In genomic region chr5:124868661-124869060, GRCh38 we compare ENCODE assay signal across 17 cellular contexts.
"Had no signal": no experiment of that assay in that cellular context is flagged by ENCODE, and none has a peak within 500 bp of the region (broad histone marks: within the 10 kb centered on the region; RNA-seq: fewer than 3 reads in every experiment).

No MANE protein-coding gene starts in this region.

- H3K4me1 Mint-ChIP-seq: T-helper 17 cell had no signal

- H3K27me3 Mint-ChIP-seq: activated CD4-positive, alpha-beta T cell treated with anti-CD3 and anti-CD28 coated beads for 36 hours; activated CD8-positive, alpha-beta T cell treated with anti-CD3 and anti-CD28 coated beads for 36 hours; T-helper 17 cell had no signal

- H3K4me2 ChIP-seq: neural progenitor cell had no signal

- H3K4me3 ChIP-seq: neural progenitor cell, tibial artery had no signal

- H3K36me3 Mint-ChIP-seq: activated naive CD4-positive, alpha-beta T cell treated with anti-CD3 and anti-CD28 coated beads, Interleukin-2, amount 50 U/mL, for 72 hours; neural progenitor cell had no signal

- H3K36me3 ChIP-seq: brain microvascular endothelial cell, neural progenitor cell, tibial artery had no signal

- ATAC-seq: activated CD4-positive, alpha-beta T cell treated with anti-CD3 and anti-CD28 coated beads for 36 hours; activated CD8-positive, alpha-beta T cell treated with anti-CD3 and anti-CD28 coated beads for 36 hours; activated naive CD4-positive, alpha-beta T cell treated with anti-CD3 and anti-CD28 coated beads, Interleukin-2, amount 50 U/mL, for 72 hours; T-helper 17 cell had no signal

- H3K27ac Mint-ChIP-seq: activated CD4-positive, alpha-beta T cell treated with anti-CD3 and anti-CD28 coated beads for 36 hours; activated CD8-positive, alpha-beta T cell treated with anti-CD3 and anti-CD28 coated beads for 36 hours; activated naive CD4-positive, alpha-beta T cell treated with anti-CD3 and anti-CD28 coated beads, Interleukin-2, amount 50 U/mL, for 72 hours; neural progenitor cell; T-helper 17 cell had no signal

- H2AFZ ChIP-seq: neural progenitor cell had no signal

- H3K9me3 ChIP-seq: tibial artery had no signal

- DNase-seq: activated CD4-positive, alpha-beta T cell treated with anti-CD3 and anti-CD28 coated beads for 36 hours; activated CD8-positive, alpha-beta T cell treated with anti-CD3 and anti-CD28 coated beads for 36 hours; activated gamma-delta T cell; activated T-cell treated with anti-CD3 and anti-CD28 coated beads, Interleukin-2, amount 50 U/mL, for 48 hours; amygdala; brain microvascular endothelial cell; effector CD8-positive, alpha-beta T cell; islet precursor cell; mesenchymal stem cell; stimulated activated CD4-positive, alpha-beta T cell treated with anti-CD3 and anti-CD28 coated beads, Interleukin-15, amount 100 ng/mL, for 24 hours; stimulated activated CD4-positive, alpha-beta T cell treated with anti-CD3 and anti-CD28 coated beads, Interleukin-4, amount 100 ng/mL, for 1 hour; stimulated activated naive CD4-positive, alpha-beta T cell; T-helper 17 cell; tibial artery had no signal

- H3K4me3 Mint-ChIP-seq: activated CD4-positive, alpha-beta T cell treated with anti-CD3 and anti-CD28 coated beads for 36 hours; activated CD8-positive, alpha-beta T cell treated with anti-CD3 and anti-CD28 coated beads for 36 hours; neural progenitor cell; T-helper 17 cell had no signal

- H3K9me3 Mint-ChIP-seq: activated CD8-positive, alpha-beta T cell treated with anti-CD3 and anti-CD28 coated beads for 36 hours had no signal

- H3K9ac ChIP-seq: neural progenitor cell had no signal

- H3K27ac ChIP-seq: brain microvascular endothelial cell, epithelial cell of prostate, neural progenitor cell had no signal

- H3K27me3 ChIP-seq: brain microvascular endothelial cell, neural progenitor cell, tibial artery had no signal
